9 cellular contexts compared by ENCODE assay signal in the genomic region with DNA sequence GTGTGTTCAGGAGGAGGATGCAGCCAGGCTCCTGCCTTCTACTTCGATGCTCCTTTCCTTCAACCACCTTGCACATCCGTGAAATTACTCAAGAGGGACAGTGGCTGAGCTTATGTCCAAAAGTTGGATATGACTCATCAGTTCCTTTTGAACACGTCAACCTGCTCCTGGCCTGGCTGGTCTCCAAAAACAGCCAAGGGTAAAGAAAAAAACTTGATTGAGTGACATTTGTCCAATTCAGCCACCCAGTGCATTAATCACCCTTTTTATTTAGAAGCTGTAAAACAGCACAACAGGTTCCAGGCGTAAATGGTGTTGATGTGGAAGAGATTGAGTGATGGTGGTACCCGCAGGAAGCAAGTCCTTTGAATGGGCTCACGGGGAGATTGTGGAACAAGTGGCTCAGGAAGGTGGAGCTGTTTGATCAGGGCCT.
DNase-seq lines count a peak whose midpoint lies in the region; ATAC-seq and TF ChIP-seq lines count a peak whose summit lies in the region.
"Had no signal": no experiment of that assay in that cellular context is flagged by ENCODE, and none has a peak within 500 bp of the region (broad histone marks: within the 10 kb centered on the region; RNA-seq: fewer than 3 reads in every experiment).

No MANE protein-coding gene starts in this region.

- POLR2A ChIA-PET in GM10248 (lab: Yijun Ruan, JAX), result no interaction called here

- H3K9me3 Mint-ChIP-seq in activated T-cell treated with anti-CD3 and anti-CD28 coated beads, Interleukin-2, amount 50 U/mL, for 24 hours, result peaks cover 10% of the 10 kb centered on the region

- H3K27ac ChIP-seq in 22Rv1 (peak overlapping the region; percentile 87), body of pancreas (no peak overlapping the region), testis (no peak overlapping the region)

- H3K36me3 Mint-ChIP-seq in activated T-cell treated with anti-CD3 and anti-CD28 coated beads, Interleukin-2, amount 50 U/mL, for 24 hours (ENCODE audit: low read depth), result peaks cover 82% of the 10 kb centered on the region

- H3K27me3 ChIP-seq in body of pancreas (no peaks in the 10 kb centered on the region), testis (no peaks in the 10 kb centered on the region)

- peak; percentile 25 for DNase-seq in GM10248 (ENCODE audit: extremely low spot score)
- peak; percentile 55 for DNase-seq in NCI-H226
- DNase-seq in dermis microvascular lymphatic vessel endothelial cell (ENCODE audit: low read depth in 2 of 2), result peak; percentile 42 to 78
- DNase-seq in body of pancreas, result no peak
- DNase-seq in NK-92 treated with Interleukin-12 subunit alpha and Interleukin-12 subunit beta, amount 100 ng/mL, for 24 hours (lab: John Stamatoyannopoulos, UW), result no peak
- no peak for DNase-seq in testis
- no peak for DNase-seq in activated T-cell treated with anti-CD3 and anti-CD28 coated beads, Interleukin-2, amount 50 U/mL, for 24 hours
- DNase-seq: Caco-2 had no signal

- H3K27me3 Mint-ChIP-seq in activated T-cell treated with anti-CD3 and anti-CD28 coated beads, Interleukin-2, amount 50 U/mL, for 24 hours, result no peaks in the 10 kb centered on the region

- no peak overlapping the region for H3K27ac Mint-ChIP-seq in activated T-cell treated with anti-CD3 and anti-CD28 coated beads, Interleukin-2, amount 50 U/mL, for 24 hours

- H3K4me1 ChIP-seq in body of pancreas (no peaks in the 10 kb centered on the region), testis (no peaks in the 10 kb centered on the region)
- H3K4me1 ChIP-seq: Caco-2 had no signal

- H3K9me3 ChIP-seq in body of pancreas, result no peaks in the 10 kb centered on the region
- H3K9me3 ChIP-seq in testis, result no peaks in the 10 kb centered on the region
- H3K9me3 ChIP-seq: Caco-2 had no signal

- H3K4me3 ChIP-seq in body of pancreas (no peak overlapping the region), testis (no peak overlapping the region)

- TF ChIP-seq CTCF in 22Rv1 (IDR thresholded peaks at IDR 0.05) (no peak), GM10248 (IDR thresholded peaks at IDR 0.05; ENCODE audit: control extremely low read depth, extremely low read depth, low read depth, missing control alignments) (no peak), body of pancreas (IDR thresholded peaks at IDR 0.05) (no peak), testis (IDR thresholded peaks at IDR 0.05) (no peak)

- intact Hi-C loops in body of pancreas (cut with DNase I), result no loop called here
- intact Hi-C loops in testis (cut with DNase I; ENCODE audit: low total_unique reads), result no loop called here

- peaks cover 63% of the 10 kb centered on the region for H3K4me1 Mint-ChIP-seq in activated T-cell treated with anti-CD3 and anti-CD28 coated beads, Interleukin-2, amount 50 U/mL, for 24 hours (ENCODE audit: low read depth)

- no peaks in the 10 kb centered on the region for H3K36me3 ChIP-seq in body of pancreas (replicated peaks in 1 of 2; ENCODE audit: insufficient read depth in 1 of 2, low read depth in 2 of 2)
- no peaks in the 10 kb centered on the region for H3K36me3 ChIP-seq in testis (ENCODE audit: low read depth, missing control alignments)

- H3K4me3 Mint-ChIP-seq in activated T-cell treated with anti-CD3 and anti-CD28 coated beads, Interleukin-2, amount 50 U/mL, for 24 hours, result no peak overlapping the region

- ATAC-seq in body of pancreas, result no peak

- WGBS in body of pancreas, 2 donors, result 64 to 66% methylated on average over 6 of the region's 6 CpGs
- 73 to 84% methylated on average over 6 of the region's 6 CpGs for WGBS in testis, 2 donors

- CTCF ChIA-PET in GM10248 (lab: Yijun Ruan, JAX), result interaction anchor here (1.1 to 1.5 kb wide), 2 partner anchors 11 to 15 kb away, joined by 3 to 4 read pairs; no protein-coding TSS in a partner anchor

- TF ChIP-seq POLR2A in body of pancreas (IDR thresholded peaks at IDR 0.05), result no peak
- no peak for TF ChIP-seq POLR2A in testis (IDR thresholded peaks at IDR 0.05)

Comparison
In these comparisons a context has a peak if more than half of its experiments do, and no peak if none do; other contexts are left out.
1. DNase-seq: peak in GM10248 (single experiment), NCI-H226 (single experiment) and dermis microvascular lymphatic vessel endothelial cell (2 of 2); none in body of pancreas (0 of 4), NK-92 treated with Interleukin-12 subunit alpha and Interleukin-12 subunit beta, amount 100 ng/mL, for 24 hours (single experiment), testis (single experiment) and activated T-cell treated with anti-CD3 and anti-CD28 coated beads, Interleukin-2, amount 50 U/mL, for 24 hours (single experiment).